ENCODE assay signal across 1 cellular context in the genomic region with DNA sequence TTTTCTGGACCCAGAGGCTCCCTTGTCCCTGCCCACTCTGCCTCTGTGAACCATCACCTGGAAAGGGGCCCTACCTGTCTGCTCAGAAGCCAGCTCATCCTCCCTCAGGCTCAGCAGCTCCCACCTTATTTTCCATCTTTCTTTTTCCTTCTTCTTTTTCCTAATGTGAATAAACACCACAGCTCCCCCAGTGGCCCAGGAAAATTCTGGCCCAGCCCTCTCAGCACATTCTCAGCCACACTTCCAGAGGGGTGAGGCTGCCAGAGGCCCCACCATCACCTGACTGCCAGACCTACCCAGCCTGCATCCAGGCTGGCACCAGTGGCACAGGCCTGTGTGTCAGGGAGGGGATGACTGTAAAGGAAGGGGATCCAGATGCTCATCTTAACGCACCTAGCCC.
TF ChIP-seq lines count a peak whose summit lies in the region.

No MANE protein-coding gene starts in this region.

TF ChIP-seq in HepG2, 621 proteins besides CTCF, POLR2A, EP300 and RAD21:
- TF ChIP-seq STAG1 (CRISPR knock-in tag; IDR thresholded peaks at IDR 0.05): 0 out of 2 replicates have a peak, but pooled peaks have one; percentile 13
- TF ChIP-seq, protein P1, sequence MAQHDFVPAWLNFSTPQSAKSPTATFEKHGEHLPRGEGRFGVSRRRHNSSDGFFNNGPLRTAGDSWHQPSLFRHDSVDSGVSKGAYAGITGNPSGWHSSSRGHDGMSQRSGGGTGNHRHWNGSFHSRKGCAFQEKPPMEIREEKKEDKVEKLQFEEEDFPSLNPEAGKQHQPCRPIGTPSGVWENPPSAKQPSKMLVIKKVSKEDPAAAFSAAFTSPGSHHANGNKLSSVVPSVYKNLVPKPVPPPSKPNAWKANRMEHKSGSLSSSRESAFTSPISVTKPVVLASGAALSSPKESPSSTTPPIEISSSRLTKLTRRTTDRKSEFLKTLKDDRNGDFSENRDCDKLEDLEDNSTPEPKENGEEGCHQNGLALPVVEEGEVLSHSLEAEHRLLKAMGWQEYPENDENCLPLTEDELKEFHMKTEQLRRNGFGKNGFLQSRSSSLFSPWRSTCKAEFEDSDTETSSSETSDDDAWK (CRISPR knock-in tag; IDR thresholded peaks at IDR 0.05): no peak
- no peak for TF ChIP-seq ZSCAN20 (CRISPR knock-in tag; IDR thresholded peaks at IDR 0.05; ENCODE audit: borderline replicate concordance)
- TF ChIP-seq, protein P2, sequence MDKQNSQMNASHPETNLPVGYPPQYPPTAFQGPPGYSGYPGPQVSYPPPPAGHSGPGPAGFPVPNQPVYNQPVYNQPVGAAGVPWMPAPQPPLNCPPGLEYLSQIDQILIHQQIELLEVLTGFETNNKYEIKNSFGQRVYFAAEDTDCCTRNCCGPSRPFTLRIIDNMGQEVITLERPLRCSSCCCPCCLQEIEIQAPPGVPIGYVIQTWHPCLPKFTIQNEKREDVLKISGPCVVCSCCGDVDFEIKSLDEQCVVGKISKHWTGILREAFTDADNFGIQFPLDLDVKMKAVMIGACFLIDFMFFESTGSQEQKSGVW (CRISPR knock-in tag; IDR thresholded peaks at IDR 0.05; ENCODE audit: borderline replicate concordance): peak; percentile 73; the same call in 1 of the 2 replicates
- peak; percentile 27; the same call in 1 of the 2 replicates for TF ChIP-seq ZNF451 (CRISPR knock-in tag; IDR thresholded peaks at IDR 0.05)
- TF ChIP-seq ZNF768 (CRISPR knock-in tag; IDR thresholded peaks at IDR 0.05): peak; percentile 29; the same call in 1 of the 2 replicates
- TF ChIP-seq ZNF17 (CRISPR knock-in tag; IDR thresholded peaks at IDR 0.05): no peak
